In the genomic region with DNA sequence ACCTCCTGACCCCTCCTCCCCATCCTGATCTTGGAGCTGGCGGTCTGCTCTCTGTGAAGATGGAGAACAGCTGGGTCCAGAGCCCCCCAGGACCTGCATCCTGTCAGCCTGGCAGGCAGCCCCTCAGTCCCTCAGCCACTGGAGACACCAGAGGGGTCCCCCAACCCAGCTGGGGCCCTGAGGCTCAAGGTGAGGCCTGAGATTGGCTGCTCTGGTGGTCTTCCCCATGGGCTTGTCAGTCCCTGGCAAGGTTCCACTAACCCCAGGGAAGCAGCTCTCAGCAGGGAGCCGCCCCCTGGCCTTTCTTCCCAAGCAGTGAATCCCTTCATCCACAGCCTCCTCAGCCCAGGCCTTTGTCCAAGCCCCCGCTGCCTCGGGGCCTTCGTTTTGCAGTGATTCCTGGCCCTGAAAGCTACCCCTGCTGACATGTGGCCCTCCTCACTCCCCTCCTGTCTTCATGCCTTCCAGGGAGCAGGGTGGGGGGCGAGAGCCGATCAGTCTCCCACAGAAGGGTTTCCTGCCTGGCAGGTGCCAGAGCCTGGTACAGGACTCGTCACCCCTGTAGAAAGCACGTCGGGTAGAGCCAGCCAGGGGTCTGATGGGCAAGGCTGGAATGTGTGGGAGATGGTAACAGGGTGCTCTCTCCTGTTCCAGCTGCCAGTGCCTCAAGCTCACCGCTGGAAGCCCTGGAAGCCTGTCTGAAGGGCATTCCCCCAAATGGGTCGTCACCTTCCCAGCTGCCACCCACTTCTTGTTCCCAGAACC, we compare ENCODE assay signal across 18 cellular contexts. TPM values are rescaled to one million over a fixed set of nuclear protein-coding genes. Genes with fewer than 3 reads are reported as not detected.
"Had no signal": no experiment of that assay in that cellular context is flagged by ENCODE, and none has a peak within 500 bp of the region (broad histone marks: within the 10 kb centered on the region; RNA-seq: fewer than 3 reads in every experiment).

No MANE protein-coding gene starts in this region.

- H3K9me3 ChIP-seq: breast epithelium, esophagus squamous epithelium, heart right ventricle, thyroid gland had no signal

- H2AFZ ChIP-seq: parathyroid adenoma had no signal

- ATAC-seq: activated CD8-positive, alpha-beta memory T cell treated with anti-CD3 and anti-CD28 coated beads, Interleukin-2, amount 10 ng/mL, durations not matched to agents 7 days and 5 days; activated T-helper 17 cell treated with anti-CD3 and anti-CD28 coated beads, Interleukin-2, amount 50 U/mL, for 72 hours; heart right ventricle; naive thymus-derived CD8-positive, alpha-beta T cell had no signal

- H3K27me3 Mint-ChIP-seq: activated CD4-positive, alpha-beta memory T cell treated with anti-CD3 and anti-CD28 coated beads, Interleukin-2, amount 10 ng/mL, durations not matched to agents 7 days and 5 days; activated CD8-positive, alpha-beta memory T cell treated with anti-CD3 and anti-CD28 coated beads, Interleukin-2, amount 10 ng/mL, durations not matched to agents 7 days and 5 days; activated T-helper 17 cell treated with anti-CD3 and anti-CD28 coated beads, Interleukin-2, amount 50 U/mL, for 72 hours; naive thymus-derived CD8-positive, alpha-beta T cell had no signal

- H3K27me3 ChIP-seq: breast epithelium, esophagus squamous epithelium, heart right ventricle, thyroid gland had no signal

- H3K27ac ChIP-seq: breast epithelium, esophagus squamous epithelium, parathyroid adenoma, thyroid gland had no signal

- H3K4me3 ChIP-seq: breast epithelium, esophagus squamous epithelium, thyroid gland had no signal

- H3K36me3 Mint-ChIP-seq: activated CD8-positive, alpha-beta memory T cell treated with anti-CD3 and anti-CD28 coated beads, Interleukin-2, amount 10 ng/mL, durations not matched to agents 7 days and 5 days had no signal

- H3K27ac Mint-ChIP-seq: activated CD4-positive, alpha-beta memory T cell treated with anti-CD3 and anti-CD28 coated beads, Interleukin-2, amount 10 ng/mL, durations not matched to agents 7 days and 5 days; activated CD8-positive, alpha-beta memory T cell treated with anti-CD3 and anti-CD28 coated beads, Interleukin-2, amount 10 ng/mL, durations not matched to agents 7 days and 5 days; activated T-helper 17 cell treated with anti-CD3 and anti-CD28 coated beads, Interleukin-2, amount 50 U/mL, for 72 hours; naive thymus-derived CD8-positive, alpha-beta T cell had no signal

- H3K79me2 ChIP-seq: parathyroid adenoma had no signal

- H3K4me1 ChIP-seq: parathyroid adenoma, thyroid gland had no signal

- H3K9me3 Mint-ChIP-seq: activated CD4-positive, alpha-beta memory T cell treated with anti-CD3 and anti-CD28 coated beads, Interleukin-2, amount 10 ng/mL, durations not matched to agents 7 days and 5 days; activated T-helper 17 cell treated with anti-CD3 and anti-CD28 coated beads, Interleukin-2, amount 50 U/mL, for 72 hours; naive thymus-derived CD8-positive, alpha-beta T cell had no signal

- H3K4me1 Mint-ChIP-seq: activated CD4-positive, alpha-beta memory T cell treated with anti-CD3 and anti-CD28 coated beads, Interleukin-2, amount 10 ng/mL, durations not matched to agents 7 days and 5 days; activated T-helper 17 cell treated with anti-CD3 and anti-CD28 coated beads, Interleukin-2, amount 50 U/mL, for 72 hours had no signal

- DNase-seq: activated CD4-positive, alpha-beta memory T cell treated with anti-CD3 and anti-CD28 coated beads, Interleukin-2, amount 10 ng/mL, durations not matched to agents 7 days and 5 days; activated CD4-positive, alpha-beta T cell treated with anti-CD3 and anti-CD28 coated beads for 4 hours; activated CD8-positive, alpha-beta memory T cell treated with anti-CD3 and anti-CD28 coated beads, Interleukin-2, amount 10 ng/mL, durations not matched to agents 7 days and 5 days; activated naive CD4-positive, alpha-beta T cell treated with anti-CD3 and anti-CD28 coated beads, Interleukin-2, amount 50 U/mL, for 16 hours; activated T-cell treated with anti-CD3 and anti-CD28 coated beads, Interleukin-2, amount 50 U/mL, for 1 hour; cerebellar nuclear complex; dermis blood vessel endothelial cell; effector memory CD4-positive, alpha-beta T cell; esophagus squamous epithelium; heart right ventricle; mesendoderm; naive thymus-derived CD8-positive, alpha-beta T cell; stimulated activated CD4-positive, alpha-beta T cell treated with anti-CD3 and anti-CD28 coated beads, Interleukin-2, amount 100 ng/mL, for 48 hours; thyroid gland had no signal

- H3K9ac ChIP-seq: parathyroid adenoma had no signal

- H3K4me3 Mint-ChIP-seq: activated CD4-positive, alpha-beta memory T cell treated with anti-CD3 and anti-CD28 coated beads, Interleukin-2, amount 10 ng/mL, durations not matched to agents 7 days and 5 days; activated CD8-positive, alpha-beta memory T cell treated with anti-CD3 and anti-CD28 coated beads, Interleukin-2, amount 10 ng/mL, durations not matched to agents 7 days and 5 days; activated T-helper 17 cell treated with anti-CD3 and anti-CD28 coated beads, Interleukin-2, amount 50 U/mL, for 72 hours; naive thymus-derived CD8-positive, alpha-beta T cell had no signal

RNA-seq across cellular contexts. Expression of a gene that starts 48.5 kb away (rescaled TPM):
- total RNA-seq: activated CD8-positive, alpha-beta memory T cell treated with anti-CD3 and anti-CD28 coated beads, Interleukin-2, amount 10 ng/mL, durations not matched to agents 7 days and 5 days; T-helper 2 cell treated with Interferon-gamma antibody and Interleukin-4, amounts not matched to agents 100 ng/mL and 5 ng/mL, for 36 hours had no signal
